13 cellular contexts compared by ENCODE assay signal in the genomic region with DNA sequence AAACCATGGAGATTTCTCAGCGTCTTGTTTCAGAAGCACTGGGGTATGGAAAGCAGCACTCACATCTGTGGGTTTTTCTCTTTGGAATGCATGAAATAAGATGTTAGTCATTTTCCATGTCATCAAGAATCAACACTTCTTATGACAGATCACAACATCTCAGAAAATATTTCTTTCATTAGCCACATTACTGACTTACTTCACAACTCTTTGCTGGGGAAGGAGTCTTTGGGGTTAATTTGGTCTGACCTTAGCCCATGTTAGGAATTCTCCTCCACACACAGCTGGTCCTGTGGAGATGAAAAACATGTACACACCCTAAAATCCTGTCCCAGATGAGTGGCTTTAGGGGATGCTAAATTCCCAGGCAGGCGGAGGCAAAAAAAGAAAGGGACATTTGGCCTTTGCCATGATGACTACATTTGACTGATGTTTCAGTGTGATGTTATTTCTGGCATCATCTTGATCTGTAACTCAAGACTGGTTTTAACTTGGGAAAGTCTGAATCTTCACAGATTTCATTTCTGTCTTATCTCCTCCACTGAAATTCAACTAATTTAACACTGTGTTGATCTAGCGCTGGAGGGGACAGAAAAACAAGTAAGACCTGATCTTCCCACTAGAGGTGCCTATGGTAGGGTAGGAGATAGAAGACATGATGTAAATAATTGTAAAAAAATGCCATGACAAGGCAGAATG.
DNase-seq lines count a peak whose midpoint lies in the region; ATAC-seq, FAIRE-seq and TF ChIP-seq lines count a peak whose summit lies in the region.
"Had no signal": no experiment of that assay in that cellular context is flagged by ENCODE, and none has a peak within 500 bp of the region (broad histone marks: within the 10 kb centered on the region; RNA-seq: fewer than 3 reads in every experiment).

No MANE protein-coding gene starts in this region.

- TF ChIP-seq CTCF in thyroid gland (IDR thresholded peaks at IDR 0.05), result no peak

- intact Hi-C loops in Right ventricle myocardium inferior (cut with DNase I) (no loop called here), cardiac septum (cut with DNase I) (loop anchor here (5.0 kb wide), 1 partner anchor 158 kb away; no protein-coding TSS in a partner anchor), thyroid gland (cut with DNase I) (loop anchor here (10.0 kb wide), 1 partner anchor 155 kb away; no protein-coding TSS in a partner anchor)

- DNase-seq in Right ventricle myocardium inferior (ENCODE audit: missing footprints), result no peak
- DNase-seq in cardiac septum (ENCODE audit: low spot score), result no peak
- DNase-seq in left kidney (ENCODE audit: low read depth, low spot score), result peak; percentile 49
- DNase-seq in Kasumi-1 (lab: John Stamatoyannopoulos, UW), result no peak
- no peak for DNase-seq in globus pallidus (ENCODE audit: low spot score)
- DNase-seq in NCI-H345 treated with DMSO at 0.1 percent for 48 hours (lab: John Stamatoyannopoulos, UW; ENCODE audit: unreplicated experiment), result no peak
- DNase-seq in thyroid gland, result no peak
- DNase-seq: activated T-cell treated with anti-CD3 and anti-CD28 coated beads, Interleukin-2, amount 50 U/mL, for 4 hours; H9; NCI-H1105 had no signal

- WGBS in thyroid gland, 2 donors, result 68 to 92% methylated on average over 3 of the region's 3 CpGs

- H3K27ac ChIP-seq in thyroid gland, result no peak overlapping the region
- H3K27ac ChIP-seq: A549 had no signal

- peak; percentile 84 for ATAC-seq in Right ventricle myocardium inferior
- ATAC-seq: A549; activated T-cell treated with anti-CD3 and anti-CD28 coated beads, Interleukin-2, amount 50 U/mL, for 4 hours had no signal

- TF ChIP-seq POLR2A in thyroid gland (IDR thresholded peaks at IDR 0.05), result no peak

- peak; percentile 45 for FAIRE-seq in endometrium (lab: Jason Lieb, UNC)
- FAIRE-seq: A549, TTC549 had no signal

- H3K4me1 ChIP-seq in thyroid gland, result no peaks in the 10 kb centered on the region
- H3K4me1 ChIP-seq: A549 had no signal

- H3K9me3 ChIP-seq in thyroid gland, result no peaks in the 10 kb centered on the region
- H3K9me3 ChIP-seq: A549 had no signal

- no peaks in the 10 kb centered on the region for H3K36me3 ChIP-seq in thyroid gland

- no peaks in the 10 kb centered on the region for H3K27me3 ChIP-seq in thyroid gland

- H3K4me3 ChIP-seq in thyroid gland (replicated peaks in 1 of 3), result no peak overlapping the region
- H3K4me3 ChIP-seq: A549 had no signal
